Comparison of ENCODE assay signal across 12 cellular contexts in the genomic region with DNA sequence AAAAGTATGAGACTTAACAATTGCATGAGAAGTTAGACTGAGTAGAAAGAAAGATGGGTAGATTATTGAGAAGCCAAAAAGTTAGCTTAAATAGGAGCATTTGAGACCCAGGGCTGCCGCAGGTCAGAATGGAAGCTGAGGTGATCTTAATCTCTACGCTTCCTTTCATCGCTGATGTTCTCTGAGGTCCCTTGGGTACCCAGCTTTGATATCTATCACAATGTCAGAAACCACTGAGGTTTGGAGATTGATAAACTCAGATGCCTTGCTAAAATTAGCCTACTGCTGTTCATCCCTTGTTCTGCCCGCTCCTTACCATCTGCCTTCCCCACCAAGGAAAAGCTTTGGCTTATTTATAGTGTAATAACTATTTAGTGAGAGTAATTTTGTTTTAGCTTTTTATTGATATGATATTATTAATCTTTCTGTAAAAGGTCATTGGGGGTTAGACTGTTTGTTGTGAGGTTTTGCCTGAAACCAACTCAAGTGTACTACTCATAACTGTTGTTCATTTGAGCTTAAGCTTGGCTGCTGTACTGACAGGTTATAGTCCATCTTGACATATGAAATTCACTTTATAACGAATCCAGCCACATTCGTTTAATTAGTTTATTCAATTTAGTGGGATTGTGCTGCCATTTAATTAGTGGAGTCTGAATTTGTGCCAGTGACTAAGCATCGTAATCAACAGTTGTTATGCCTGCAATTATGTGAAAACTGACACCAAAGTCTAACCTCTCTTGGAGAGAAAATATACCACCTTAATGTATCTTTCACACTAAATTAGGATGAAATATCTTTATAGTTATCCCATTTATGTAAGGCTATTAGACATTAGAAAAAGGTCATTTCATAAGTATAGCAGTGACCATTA. TPM values are rescaled to one million over a fixed set of nuclear protein-coding genes. Genes with fewer than 3 reads are reported as not detected.
DNase-seq lines count a peak whose midpoint lies in the region; ATAC-seq lines count a peak whose summit lies in the region.
"Had no signal": no experiment of that assay in that cellular context is flagged by ENCODE, and none has a peak within 500 bp of the region (broad histone marks: within the 10 kb centered on the region; RNA-seq: fewer than 3 reads in every experiment).

No MANE protein-coding gene starts in this region.

- H3K4me3 ChIP-seq in effector memory CD4-positive, alpha-beta T cell (ENCODE audit: insufficient read depth, low read depth, low read length, poor library complexity, severe bottlenecking), result no peak overlapping the region
- H3K4me3 ChIP-seq: Peyer's patch had no signal

- H3K4me3 Mint-ChIP-seq in activated naive CD8-positive, alpha-beta T cell treated with anti-CD3 and anti-CD28 coated beads, Interleukin-2, amount 10 ng/mL, durations not matched to agents 7 days and 5 days, result peak overlapping the region; percentile 39

- peaks cover 46% of the 10 kb centered on the region for H3K36me3 Mint-ChIP-seq in activated naive CD8-positive, alpha-beta T cell treated with anti-CD3 and anti-CD28 coated beads, Interleukin-2, amount 10 ng/mL, durations not matched to agents 7 days and 5 days

- H3K9me3 Mint-ChIP-seq in activated naive CD8-positive, alpha-beta T cell treated with anti-CD3 and anti-CD28 coated beads, Interleukin-2, amount 10 ng/mL, durations not matched to agents 7 days and 5 days, result no peaks in the 10 kb centered on the region

- H3K27ac Mint-ChIP-seq in activated naive CD8-positive, alpha-beta T cell treated with anti-CD3 and anti-CD28 coated beads, Interleukin-2, amount 10 ng/mL, durations not matched to agents 7 days and 5 days, result no peak overlapping the region

- POLR2A ChIA-PET in activated naive CD8-positive, alpha-beta T cell treated with anti-CD3 and anti-CD28 coated beads, Interleukin-2, amount 10 ng/mL, durations not matched to agents 7 days and 5 days (lab: Charles Lee), result interaction anchor here (1.0 to 1.4 kb wide), 2 partner anchors 12 to 15 kb away, joined by 5 to 10 read pairs; partner anchors contain the start of gene MCUB

- H3K36me3 ChIP-seq in effector memory CD4-positive, alpha-beta T cell (ENCODE audit: control insufficient read depth, insufficient read depth, low read length), result no peaks in the 10 kb centered on the region
- H3K36me3 ChIP-seq: Peyer's patch had no signal

- H3K27ac ChIP-seq in effector memory CD4-positive, alpha-beta T cell (ENCODE audit: insufficient read depth, low read length, poor library complexity, severe bottlenecking), result no peak overlapping the region
- H3K27ac ChIP-seq: Peyer's patch had no signal

- peak; percentile 28 for DNase-seq in stimulated activated CD4-positive, alpha-beta T cell treated with anti-CD3 and anti-CD28 coated beads, Interleukin-15, amount 100 ng/mL, for 24 hours
- no peak for DNase-seq in stimulated activated CD4-positive, alpha-beta T cell treated with anti-CD3 and anti-CD28 coated beads, Interleukin-12 subunit alpha, Interleukin-12 subunit beta, amount 100 ng/mL, for 4 hours
- DNase-seq in NCI-H1105 treated with DMSO at 0.1 percent for 48 hours (lab: John Stamatoyannopoulos, UW) (peak; percentile 75), T-helper 9 cell (no peak)
- DNase-seq in activated naive CD8-positive, alpha-beta T cell treated with anti-CD3 and anti-CD28 coated beads, Interleukin-2, amount 10 ng/mL, durations not matched to agents 7 days and 5 days, result no peak
- DNase-seq in effector memory CD4-positive, alpha-beta T cell, result no peak
- DNase-seq: activated gamma-delta T cell, GDM1, NCI-H510A treated with DMSO at 0.1 percent for 48 hours, Peyer's patch, retina had no signal

- no peaks in the 10 kb centered on the region for H3K27me3 Mint-ChIP-seq in activated naive CD8-positive, alpha-beta T cell treated with anti-CD3 and anti-CD28 coated beads, Interleukin-2, amount 10 ng/mL, durations not matched to agents 7 days and 5 days

- peaks cover 15% of the 10 kb centered on the region for H3K4me1 ChIP-seq in effector memory CD4-positive, alpha-beta T cell (ENCODE audit: control insufficient read depth, insufficient read depth, low read length, poor library complexity, severe bottlenecking)
- H3K4me1 ChIP-seq: Peyer's patch had no signal

- H3K4me1 Mint-ChIP-seq in activated naive CD8-positive, alpha-beta T cell treated with anti-CD3 and anti-CD28 coated beads, Interleukin-2, amount 10 ng/mL, durations not matched to agents 7 days and 5 days, result peaks cover 37% of the 10 kb centered on the region

- no peaks in the 10 kb centered on the region for H3K9me3 ChIP-seq in effector memory CD4-positive, alpha-beta T cell (ENCODE audit: control insufficient read depth, low read length)
- H3K9me3 ChIP-seq: Peyer's patch had no signal

- H3K27me3 ChIP-seq in effector memory CD4-positive, alpha-beta T cell (replicated peaks; ENCODE audit: control insufficient read depth, insufficient read depth, low read length, poor library complexity, severe bottlenecking), result no peaks in the 10 kb centered on the region
- H3K27me3 ChIP-seq: Peyer's patch had no signal

- ATAC-seq in activated naive CD8-positive, alpha-beta T cell treated with anti-CD3 and anti-CD28 coated beads, Interleukin-2, amount 10 ng/mL, durations not matched to agents 7 days and 5 days (ENCODE audit: low read depth), result peak; percentile 57
- no peak for ATAC-seq in GM18870 (IDR thresholded peaks at IDR 0.05; ENCODE audit: unreplicated experiment)

RNA-seq across cellular contexts. Expression of gene MCUB, which starts 15.1 kb away (rescaled TPM):
- total RNA-seq in activated naive CD8-positive, alpha-beta T cell treated with anti-CD3 and anti-CD28 coated beads, Interleukin-2, amount 10 ng/mL, durations not matched to agents 7 days and 5 days, result 100 to 1,000 TPM; 110 to 121 TPM

Comparison
In these comparisons a context has a peak if more than half of its experiments do, and no peak if none do; other contexts are left out.
1. DNase-seq: peak in stimulated activated CD4-positive, alpha-beta T cell treated with anti-CD3 and anti-CD28 coated beads, Interleukin-15, amount 100 ng/mL, for 24 hours (single experiment) and NCI-H1105 treated with DMSO at 0.1 percent for 48 hours (single experiment); none in stimulated activated CD4-positive, alpha-beta T cell treated with anti-CD3 and anti-CD28 coated beads, Interleukin-12 subunit alpha, Interleukin-12 subunit beta, amount 100 ng/mL, for 4 hours (single experiment), activated naive CD8-positive, alpha-beta T cell treated with anti-CD3 and anti-CD28 coated beads, Interleukin-2, amount 10 ng/mL, durations not matched to agents 7 days and 5 days (single experiment), effector memory CD4-positive, alpha-beta T cell (0 of 3) and T-helper 9 cell (single experiment).